Comparison of ENCODE assay signal across 8 cellular contexts in the genomic region with DNA sequence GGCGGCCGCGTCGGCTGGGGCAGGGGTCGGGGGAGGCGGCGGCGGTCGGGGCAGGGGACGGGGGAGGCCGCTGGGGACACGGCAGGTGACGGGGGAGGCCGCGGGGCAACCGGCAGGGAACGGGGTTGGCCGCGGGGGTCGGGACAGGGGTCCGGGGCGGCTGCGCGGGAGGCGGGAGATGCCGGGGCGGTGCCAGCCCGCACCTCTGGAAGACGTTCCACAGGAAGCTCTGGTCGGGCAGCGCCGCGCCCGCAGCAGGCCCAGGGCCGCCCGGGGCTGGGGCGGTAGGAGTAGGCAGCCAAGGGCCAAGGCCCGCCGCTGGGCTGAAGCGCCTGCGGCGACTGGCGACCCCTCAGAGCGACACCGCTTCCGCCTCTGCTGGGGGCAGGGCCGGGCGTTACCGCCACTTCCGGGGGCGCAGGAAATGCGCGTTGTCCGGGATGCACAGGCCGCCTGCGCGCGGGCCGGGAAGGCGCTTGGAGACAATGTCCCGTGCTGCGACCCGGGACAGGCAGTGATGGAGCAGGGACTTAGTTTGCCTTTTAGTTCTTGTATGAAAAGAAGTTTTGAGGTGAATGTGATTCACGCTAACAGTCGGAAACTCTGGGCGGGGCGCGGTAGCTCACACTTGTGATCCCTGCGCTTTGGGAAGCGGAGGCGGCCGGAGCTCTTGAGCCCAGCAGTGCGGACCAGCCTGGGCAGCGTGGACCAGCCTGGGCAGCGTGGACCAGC.
DNase-seq lines count a peak whose midpoint lies in the region; ATAC-seq and TF ChIP-seq lines count a peak whose summit lies in the region.

No MANE protein-coding gene starts in this region.

- peak overlapping the region; percentile 82 for H3K27ac Mint-ChIP-seq in activated CD4-positive, alpha-beta memory T cell treated with anti-CD3 and anti-CD28 coated beads, Interleukin-2, amount 10 ng/mL, durations not matched to agents 7 days and 5 days

- peak overlapping the region; percentile 64 for H3K4me3 ChIP-seq in ectodermal cell (ENCODE audit: insufficient read depth, low read depth, low read length)

- POLR2A ChIA-PET in activated CD4-positive, alpha-beta memory T cell treated with anti-CD3 and anti-CD28 coated beads, Interleukin-2, amount 10 ng/mL, durations not matched to agents 7 days and 5 days (lab: Charles Lee), result interaction anchor here (0.8 to 1.4 kb wide), 10 partner anchors 9 to 289 kb away, joined by 3 to 6 read pairs (median 3); a partner anchor contains a TSS

- no peaks in the 10 kb centered on the region for H3K27me3 Mint-ChIP-seq in activated CD4-positive, alpha-beta memory T cell treated with anti-CD3 and anti-CD28 coated beads, Interleukin-2, amount 10 ng/mL, durations not matched to agents 7 days and 5 days

- H3K4me3 Mint-ChIP-seq in activated CD4-positive, alpha-beta memory T cell treated with anti-CD3 and anti-CD28 coated beads, Interleukin-2, amount 10 ng/mL, durations not matched to agents 7 days and 5 days, result peak overlapping the region; percentile 87

- no peaks in the 10 kb centered on the region for H3K36me3 ChIP-seq in ectodermal cell (ENCODE audit: control insufficient read depth, insufficient read depth, low read length)

- H3K36me3 Mint-ChIP-seq in activated CD4-positive, alpha-beta memory T cell treated with anti-CD3 and anti-CD28 coated beads, Interleukin-2, amount 10 ng/mL, durations not matched to agents 7 days and 5 days (ENCODE audit: low read depth), result no peaks in the 10 kb centered on the region

- 8% methylated on average over 75 of the region's 75 CpGs for WGBS in ectodermal cell, 2 experiments

- peak overlapping the region; percentile 63 for H3K27ac ChIP-seq in ectodermal cell (ENCODE audit: insufficient read depth, low read depth, low read length, poor library complexity, severe bottlenecking)

- peaks cover 24% of the 10 kb centered on the region for H3K4me1 Mint-ChIP-seq in activated CD4-positive, alpha-beta memory T cell treated with anti-CD3 and anti-CD28 coated beads, Interleukin-2, amount 10 ng/mL, durations not matched to agents 7 days and 5 days

- TF ChIP-seq CTCF in AG09319 (IDR thresholded peaks at IDR 0.05; ENCODE audit: low read depth, low read length), result no peak

- DNase-seq in AG09319 (ENCODE audit: extremely low read depth, low read depth) (peak; percentile 30), NCI-H460 (ENCODE audit: extremely low read depth, low read depth) (peak; percentile 64), lung microvascular endothelial cell (ENCODE audit: low read depth in 2 of 2) (peak; percentile 64)
- DNase-seq in activated CD4-positive, alpha-beta memory T cell treated with anti-CD3 and anti-CD28 coated beads, Interleukin-2, amount 10 ng/mL, durations not matched to agents 7 days and 5 days, result peak; percentile 79
- peak; percentile 39 to 55 (median 40) for DNase-seq in stimulated activated CD4-positive, alpha-beta T cell treated with anti-CD3 and anti-CD28 coated beads, TNF-alpha, amount 100 ng/mL, for 4 hours (ENCODE audit: low read depth in 3 of 3)

- no peaks in the 10 kb centered on the region for H3K9me3 ChIP-seq in ectodermal cell (ENCODE audit: control insufficient read depth, low read length)

- CTCF ChIA-PET in activated CD4-positive, alpha-beta memory T cell treated with anti-CD3 and anti-CD28 coated beads, Interleukin-2, amount 10 ng/mL, durations not matched to agents 7 days and 5 days (lab: Charles Lee), result interaction anchor here (1.0 to 1.2 kb wide), 2 partner anchors 11 to 14 kb away, joined by 3 to 9 read pairs; no protein-coding TSS in a partner anchor

- no peaks in the 10 kb centered on the region for H3K4me1 ChIP-seq in ectodermal cell (ENCODE audit: control insufficient read depth, insufficient read depth, low read length)

- no peaks in the 10 kb centered on the region for H3K27me3 ChIP-seq in ectodermal cell (ENCODE audit: control insufficient read depth, insufficient read depth, low read length, poor library complexity, severe bottlenecking)

- no peaks in the 10 kb centered on the region for H3K9me3 Mint-ChIP-seq in activated CD4-positive, alpha-beta memory T cell treated with anti-CD3 and anti-CD28 coated beads, Interleukin-2, amount 10 ng/mL, durations not matched to agents 7 days and 5 days

- ATAC-seq in GM18909 (IDR thresholded peaks at IDR 0.05; ENCODE audit: poor library complexity, unreplicated experiment), result peak; percentile 95
- ATAC-seq in HG03139 (IDR thresholded peaks at IDR 0.05; ENCODE audit: unreplicated experiment), result peak; percentile 92

Comparison
In these comparisons a context has a peak if more than half of its experiments do, and no peak if none do; other contexts are left out.
1. Peak in every context shown above with its lines: DNase-seq, ATAC-seq, H3K4me3 ChIP-seq and H3K27ac ChIP-seq.